ENCODE assay signal across 8 cellular contexts in the genomic region with DNA sequence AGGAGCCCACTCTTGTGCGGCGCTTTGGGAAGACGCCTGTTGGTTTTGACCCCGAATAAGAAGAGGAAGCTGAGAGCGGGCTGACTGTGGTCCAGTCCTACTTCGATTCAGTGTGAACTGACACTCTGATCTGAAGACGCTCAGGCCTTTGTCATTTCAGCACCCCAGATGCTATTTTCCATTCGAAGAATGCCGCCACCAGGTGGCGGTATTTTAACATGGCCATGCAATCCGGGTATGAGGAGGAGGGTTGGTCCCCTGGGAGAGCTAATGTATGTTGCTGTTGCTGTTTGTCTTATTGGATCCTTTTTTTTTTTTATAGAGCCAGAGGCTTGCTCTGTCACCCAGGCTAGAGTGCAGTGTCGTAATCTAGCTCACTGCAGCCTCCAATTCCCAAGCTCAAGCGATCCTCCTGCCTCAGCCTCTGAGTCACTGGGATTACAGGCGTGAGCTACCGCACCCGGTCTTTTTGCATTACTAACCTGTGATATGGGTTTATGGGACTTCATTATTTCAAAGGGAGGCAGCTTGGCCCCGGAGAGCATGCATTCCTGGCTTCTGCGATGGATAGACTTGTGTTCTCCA. TPM values are rescaled to one million over a fixed set of nuclear protein-coding genes. Genes with fewer than 3 reads are reported as not detected.
DNase-seq lines count a peak whose midpoint lies in the region; ATAC-seq and TF ChIP-seq lines count a peak whose summit lies in the region.

No MANE protein-coding gene starts in this region.

- peaks cover 9% of the 10 kb centered on the region for H3K36me3 ChIP-seq in ectodermal cell (ENCODE audit: control insufficient read depth, insufficient read depth, low read length)
- peaks cover 7 to 12% of the 10 kb centered on the region in 2 donors for H3K36me3 ChIP-seq in lung (ENCODE audit: control insufficient read depth in 2 of 2, insufficient read depth in 2 of 2, low read length in 2 of 2)

- no peaks in the 10 kb centered on the region for H3K4me1 ChIP-seq in ectodermal cell (ENCODE audit: control insufficient read depth, insufficient read depth, low read length)
- peaks cover 0 to 3% of the 10 kb centered on the region in 2 donors for H3K4me1 ChIP-seq in lung (ENCODE audit: control insufficient read depth in 2 of 2, insufficient read depth in 2 of 2, low read length in 2 of 2)

- TF ChIP-seq CTCF in AG09319 (IDR thresholded peaks at IDR 0.05; ENCODE audit: low read depth, low read length) (peak; percentile 70), lung (IDR thresholded peaks at IDR 0.05; ENCODE audit: control extremely low read depth, extremely low read depth) (peak; percentile 81)

- H3K27me3 ChIP-seq in ectodermal cell (ENCODE audit: control insufficient read depth, insufficient read depth, low read length, poor library complexity, severe bottlenecking) (no peaks in the 10 kb centered on the region), lung (ENCODE audit: control insufficient read depth, insufficient read depth) (no peaks in the 10 kb centered on the region)

- H3K27ac ChIP-seq in ectodermal cell (ENCODE audit: insufficient read depth, low read depth, low read length, poor library complexity, severe bottlenecking) (peak overlapping the region; percentile 94), lung (ENCODE audit: low read depth in 1 of 2, low read length in 1 of 2) (peak overlapping the region; percentile 79 to 93)

- DNase-seq in AG09319 (ENCODE audit: extremely low read depth, low read depth) (peak; percentile 72), NCI-H748 (lab: John Stamatoyannopoulos, UW; ENCODE audit: unreplicated experiment) (peak; percentile 87), lung (ENCODE audit: low spot score) (peak; percentile 88)
- peak; percentile 90 to 93 for DNase-seq in activated CD4-positive, alpha-beta T cell treated with anti-CD3 and anti-CD28 coated beads, Interleukin-2, amount 50 U/mL, for 48 hours
- peak; percentile 75 to 80 (median 80) for DNase-seq in stimulated activated CD4-positive, alpha-beta T cell treated with anti-CD3 and anti-CD28 coated beads, TNF-alpha, amount 100 ng/mL, for 4 hours (ENCODE audit: low read depth in 3 of 3)

- H3K9me3 ChIP-seq in ectodermal cell (ENCODE audit: control insufficient read depth, low read length) (no peaks in the 10 kb centered on the region), lung (ENCODE audit: control insufficient read depth in 2 of 2, insufficient read depth in 1 of 2, low read length in 1 of 2) (no peaks in the 10 kb centered on the region)

- ATAC-seq in GM19035 (IDR thresholded peaks at IDR 0.05; ENCODE audit: unreplicated experiment) (peak; percentile 31), HG03571 (IDR thresholded peaks at IDR 0.05; ENCODE audit: unreplicated experiment) (peak; percentile 33), lung (ENCODE audit: insufficient read depth, low FRiP score) (peak; percentile 59)

- WGBS in ectodermal cell, 2 experiments = 32 to 33% methylated on average over 18 of the region's 18 CpGs
- 26 to 27% methylated on average over 18 of the region's 18 CpGs for WGBS in lung, 2 donors

- peak overlapping the region; percentile 96 for H3K4me3 ChIP-seq in ectodermal cell (ENCODE audit: insufficient read depth, low read depth, low read length)
- H3K4me3 ChIP-seq in lung = peak overlapping the region; percentile 49

RNA-seq across cellular contexts. Expression of a gene that starts 0.8 kb away (rescaled TPM):
- polyA plus RNA-seq in ectodermal cell (2013, experiment 1 of 4) = 63.1 TPM
- polyA plus RNA-seq in ectodermal cell (2013, experiment 2 of 4) = 59.4 TPM
- 46.7 TPM for polyA plus RNA-seq in ectodermal cell (2013, experiment 3 of 4)
- polyA plus RNA-seq in ectodermal cell (2013, experiment 4 of 4) = 47.9 TPM
- 10 to 100 TPM; 38.4 to 65.9 TPM for total RNA-seq in lung
- polyA plus RNA-seq in lung = 10 to 100 TPM; 40.1 to 75.8 TPM

RNA-seq across cellular contexts. Expression of a gene that starts 18.3 kb away (rescaled TPM):
- polyA plus RNA-seq in ectodermal cell (2013, experiment 1 of 4) = 86.5 TPM
- 78.2 TPM for polyA plus RNA-seq in ectodermal cell (2013, experiment 2 of 4)
- polyA plus RNA-seq in ectodermal cell (2013, experiment 3 of 4) = 110 TPM
- polyA plus RNA-seq in ectodermal cell (2013, experiment 4 of 4) = 117 TPM
- total RNA-seq in lung = 10 to 100 TPM in 1 of 2 donors, 1 to 10 TPM in 1; 4.3 to 25.9 TPM
- polyA plus RNA-seq in lung = 1 to 10 TPM; 6.5 to 7.2 TPM

RNA-seq across cellular contexts. Expression of a gene that starts 24.1 kb away (rescaled TPM):
- 23.6 TPM for polyA plus RNA-seq in ectodermal cell (2013, experiment 1 of 4)
- polyA plus RNA-seq in ectodermal cell (2013, experiment 2 of 4) = 20.4 TPM
- 26.5 TPM for polyA plus RNA-seq in ectodermal cell (2013, experiment 3 of 4)
- 30.2 TPM for polyA plus RNA-seq in ectodermal cell (2013, experiment 4 of 4)
- 10 to 100 TPM in 1 of 2 donors, 1 to 10 TPM in 1; 7.6 to 32.1 TPM for total RNA-seq in lung
- 10 to 100 TPM; 19.2 to 23.0 TPM for polyA plus RNA-seq in lung

RNA-seq across cellular contexts. Expression of a gene that starts 29.6 kb away (rescaled TPM):
- polyA plus RNA-seq in ectodermal cell (2013, experiment 1 of 4) = 0.80 TPM
- not detected for polyA plus RNA-seq in ectodermal cell (2013, experiment 2 of 4)
- polyA plus RNA-seq in ectodermal cell (2013, experiment 3 of 4) = 1.2 TPM
- 1.4 TPM for polyA plus RNA-seq in ectodermal cell (2013, experiment 4 of 4)
- total RNA-seq in lung = under 1 TPM in 1 of 2 donors, not detected in 1; 0.77 TPM
- polyA plus RNA-seq in lung = under 1 TPM in 1 of 2 donors, not detected in 1; 0.25 TPM

RNA-seq across cellular contexts. Expression of a gene that starts 40.6 kb away (rescaled TPM):
- 46.1 TPM for polyA plus RNA-seq in ectodermal cell (2013, experiment 1 of 4)
- 46.7 TPM for polyA plus RNA-seq in ectodermal cell (2013, experiment 2 of 4)
- polyA plus RNA-seq in ectodermal cell (2013, experiment 3 of 4) = 33.4 TPM
- 36.9 TPM for polyA plus RNA-seq in ectodermal cell (2013, experiment 4 of 4)
- total RNA-seq in lung = 10 to 100 TPM; 17.8 to 28.7 TPM
- polyA plus RNA-seq in lung = 10 to 100 TPM; 18.1 to 41.7 TPM

Comparison
In these comparisons a context has a peak if more than half of its experiments do, and no peak if none do; other contexts are left out.
1. Peak in every context shown above with its lines: DNase-seq, ATAC-seq, H3K4me3 ChIP-seq and H3K27ac ChIP-seq.